1 cellular context compared by ENCODE assay signal in genomic region chr17:68482576-68483001, GRCh38.
TF ChIP-seq lines count a peak whose summit lies in the region.

No MANE protein-coding gene starts in this region.

TF ChIP-seq in HepG2, 621 proteins besides CTCF, POLR2A, EP300 and RAD21 (continues in another document):
- peak; percentile 99 for TF ChIP-seq THRA (CRISPR knock-in tag; IDR thresholded peaks at IDR 0.05; ENCODE audit: borderline replicate concordance)
- peak; percentile 31; the same call in 1 of the 2 replicates for TF ChIP-seq SNAPC2 (CRISPR knock-in tag; IDR thresholded peaks at IDR 0.05)
- no peak for TF ChIP-seq ELF1 (CRISPR knock-in tag; IDR thresholded peaks at IDR 0.05)
- 0 out of 4 replicates have a peak, but pooled peaks of 1 of the 2 experiments have one; percentile 11 for TF ChIP-seq HMGXB4 (CRISPR knock-in tag; IDR thresholded peaks at IDR 0.05; ENCODE audit: borderline replicate concordance in 1 of 2, low read depth in 1 of 2)
- no peak for TF ChIP-seq NBN (conservative IDR thresholded peaks at IDR 0.05)
- peak; percentile 32; the same call in 1 of the 2 replicates for TF ChIP-seq EHMT2 (IDR thresholded peaks at IDR 0.05; ENCODE audit: borderline replicate concordance, low read depth, low read length)
- TF ChIP-seq HOXA9 (CRISPR knock-in tag; IDR thresholded peaks at IDR 0.05; ENCODE audit: borderline replicate concordance): no peak
- TF ChIP-seq AHDC1 (CRISPR knock-in tag; IDR thresholded peaks at IDR 0.05; ENCODE audit: borderline replicate concordance): peak; percentile 81; the same call in 1 of the 2 replicates
- TF ChIP-seq KLF16 (CRISPR knock-in tag; IDR thresholded peaks at IDR 0.05): no peak
- peak; percentile 69; the same call in 1 of the 2 replicates for TF ChIP-seq TFAP4 (IDR thresholded peaks at IDR 0.05; ENCODE audit: borderline replicate concordance, low read depth)
- TF ChIP-seq MYPOP (CRISPR knock-in tag; IDR thresholded peaks at IDR 0.05): 0 out of 2 replicates have a peak, but pooled peaks have one; percentile 17
- TF ChIP-seq NR2C2 (CRISPR knock-in tag; IDR thresholded peaks at IDR 0.05; ENCODE audit: borderline replicate concordance): peak; percentile 50; the same call in 1 of the 2 replicates
- peak; percentile 58; the same call in 1 of the 2 replicates for TF ChIP-seq HMG20A (CRISPR knock-in tag; IDR thresholded peaks at IDR 0.05; ENCODE audit: borderline replicate concordance)
- TF ChIP-seq REL (CRISPR knock-in tag; conservative IDR thresholded peaks at IDR 0.05): no peak
- TF ChIP-seq KAT8 (CRISPR knock-in tag; IDR thresholded peaks at IDR 0.05): peak; percentile 41; the same call in 1 of the 2 replicates
- peak; percentile 100 for TF ChIP-seq ZNF710 (CRISPR knock-in tag; IDR thresholded peaks at IDR 0.05; ENCODE audit: borderline replicate concordance)
- no peak for TF ChIP-seq ZNF10 (CRISPR knock-in tag; IDR thresholded peaks at IDR 0.05; ENCODE audit: borderline replicate concordance, low read depth)
- peak; percentile 99 for TF ChIP-seq SOX5 (CRISPR knock-in tag; IDR thresholded peaks at IDR 0.05; ENCODE audit: borderline replicate concordance)
- no peak for TF ChIP-seq NFKB2 (CRISPR knock-in tag; IDR thresholded peaks at IDR 0.05; ENCODE audit: borderline replicate concordance)
- TF ChIP-seq GLI4 (CRISPR knock-in tag; IDR thresholded peaks at IDR 0.05; ENCODE audit: borderline replicate concordance): no peak
- peak; percentile 40; the same call in 1 of the 2 replicates for TF ChIP-seq MLX (CRISPR knock-in tag; IDR thresholded peaks at IDR 0.05)
- TF ChIP-seq ZBTB34 (CRISPR knock-in tag; IDR thresholded peaks at IDR 0.05): 0 out of 2 replicates have a peak, but pooled peaks have one; percentile 34
- peak; percentile 93 for TF ChIP-seq MED1 (CRISPR knock-in tag; IDR thresholded peaks at IDR 0.05)
- peak; percentile 80; the same call in 1 of the 2 replicates for TF ChIP-seq NCOR1 (IDR thresholded peaks at IDR 0.05; ENCODE audit: borderline replicate concordance, low read length)
- peak; percentile 52; the same call in 1 of the 2 replicates for TF ChIP-seq TFE3 (CRISPR knock-in tag; IDR thresholded peaks at IDR 0.05)
- TF ChIP-seq SKI (IDR thresholded peaks at IDR 0.05; ENCODE audit: partially characterized antibody): peak; percentile 21
- no peak for TF ChIP-seq ZBTB10 (CRISPR knock-in tag; IDR thresholded peaks at IDR 0.05; ENCODE audit: borderline replicate concordance)
- TF ChIP-seq FOXP4 (CRISPR knock-in tag; IDR thresholded peaks at IDR 0.05): peak; percentile 89
- 0 out of 2 replicates have a peak, but pooled peaks have one; percentile 26 for TF ChIP-seq KDM6A (CRISPR knock-in tag; IDR thresholded peaks at IDR 0.05; ENCODE audit: low read depth)
- TF ChIP-seq ZNF12 (CRISPR knock-in tag; IDR thresholded peaks at IDR 0.05): no peak
- peak; percentile 15; the same call in 1 of the 2 replicates for TF ChIP-seq ZFX (CRISPR knock-in tag; IDR thresholded peaks at IDR 0.05; ENCODE audit: low read depth)
- peak; percentile 77; the same call in 1 of the 2 replicates for TF ChIP-seq SIX1 (CRISPR knock-in tag; IDR thresholded peaks at IDR 0.05; ENCODE audit: borderline replicate concordance)
